Comparison of ENCODE assay signal across 8 cellular contexts in the genomic region with DNA sequence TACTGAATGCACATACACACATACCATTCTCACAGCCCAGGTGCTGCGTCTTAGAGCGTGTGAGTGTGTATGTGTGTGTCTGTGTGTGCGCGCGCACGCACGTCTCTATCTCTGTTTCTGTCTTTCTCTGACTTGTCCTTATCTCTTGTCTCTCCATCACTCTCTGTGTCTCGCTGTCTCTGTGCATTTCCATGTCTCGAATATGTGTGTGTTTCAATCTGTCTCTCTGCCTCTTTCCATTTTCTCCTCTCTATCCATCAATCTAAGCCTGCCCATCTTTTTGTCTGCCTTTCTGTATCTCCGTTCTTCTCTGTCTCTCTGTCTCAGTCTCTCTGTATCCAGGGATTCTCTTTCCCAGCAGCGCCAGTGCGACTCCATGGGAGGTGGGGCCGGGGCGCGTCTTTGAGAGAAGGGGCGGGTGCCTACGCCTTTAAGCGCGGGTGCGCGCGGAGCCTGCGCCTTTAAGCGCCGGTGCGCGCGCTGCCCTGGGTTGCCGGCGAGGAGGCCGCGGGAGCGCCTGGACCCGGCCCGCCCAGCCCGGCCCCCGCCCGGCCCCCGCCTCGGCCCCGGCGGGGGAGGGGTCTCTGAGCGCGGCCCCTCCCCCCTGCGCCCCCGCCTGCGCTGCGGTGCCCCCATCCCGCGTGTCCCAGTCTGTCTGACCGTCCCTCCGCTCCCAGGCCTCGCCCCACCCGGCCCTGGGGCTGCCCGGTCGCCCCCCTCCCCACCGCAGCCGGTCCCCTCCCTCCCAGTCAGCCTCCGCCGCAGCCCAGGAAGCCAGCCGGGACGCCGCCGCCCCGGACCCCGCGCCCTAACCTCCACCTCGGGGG. TPM values are rescaled to one million over a fixed set of nuclear protein-coding genes. Genes with fewer than 3 reads are reported as not detected.
DNase-seq lines count a peak whose midpoint lies in the region; ATAC-seq and TF ChIP-seq lines count a peak whose summit lies in the region.

A gene with protein sequence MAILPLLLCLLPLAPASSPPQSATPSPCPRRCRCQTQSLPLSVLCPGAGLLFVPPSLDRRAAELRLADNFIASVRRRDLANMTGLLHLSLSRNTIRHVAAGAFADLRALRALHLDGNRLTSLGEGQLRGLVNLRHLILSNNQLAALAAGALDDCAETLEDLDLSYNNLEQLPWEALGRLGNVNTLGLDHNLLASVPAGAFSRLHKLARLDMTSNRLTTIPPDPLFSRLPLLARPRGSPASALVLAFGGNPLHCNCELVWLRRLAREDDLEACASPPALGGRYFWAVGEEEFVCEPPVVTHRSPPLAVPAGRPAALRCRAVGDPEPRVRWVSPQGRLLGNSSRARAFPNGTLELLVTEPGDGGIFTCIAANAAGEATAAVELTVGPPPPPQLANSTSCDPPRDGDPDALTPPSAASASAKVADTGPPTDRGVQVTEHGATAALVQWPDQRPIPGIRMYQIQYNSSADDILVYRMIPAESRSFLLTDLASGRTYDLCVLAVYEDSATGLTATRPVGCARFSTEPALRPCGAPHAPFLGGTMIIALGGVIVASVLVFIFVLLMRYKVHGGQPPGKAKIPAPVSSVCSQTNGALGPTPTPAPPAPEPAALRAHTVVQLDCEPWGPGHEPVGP (plus strand): TSS at position 464 of the 827 bp plus-strand sequence. CDS start 3,052 bp downstream, outside the sequence.

- H3K9me3 Mint-ChIP-seq in activated CD8-positive, alpha-beta T cell treated with anti-CD3 and anti-CD28 coated beads for 36 hours: no peaks in the 10 kb centered on the region

- H3K36me3 Mint-ChIP-seq in activated CD8-positive, alpha-beta T cell treated with anti-CD3 and anti-CD28 coated beads for 36 hours (ENCODE audit: low read depth): no peaks in the 10 kb centered on the region

- H3K27ac Mint-ChIP-seq in activated CD8-positive, alpha-beta T cell treated with anti-CD3 and anti-CD28 coated beads for 36 hours: peak within 1 kb of the TSS; percentile 70

- DNase-seq in NCI-H1436 (lab: John Stamatoyannopoulos, UW) (peak; percentile 68), NCI-H1436 treated with DMSO at 0.1 percent for 48 hours (lab: John Stamatoyannopoulos, UW) (no peak), NCI-H510A treated with DMSO at 0.1 percent for 48 hours (lab: John Stamatoyannopoulos, UW) (peak; percentile 89), lung microvascular endothelial cell (ENCODE audit: low read depth in 2 of 2) (peak; percentile 69 to 75)
- peak; percentile 72 for DNase-seq in activated CD8-positive, alpha-beta T cell treated with anti-CD3 and anti-CD28 coated beads for 36 hours
- DNase-seq in effector CD8-positive, alpha-beta T cell (lab: John Stamatoyannopoulos, UW): peak; percentile 26
- peak; percentile 54 to 58 for DNase-seq in stimulated activated CD4-positive, alpha-beta T cell treated with anti-CD3 and anti-CD28 coated beads, Interleukin-4, amount 100 ng/mL, for 48 hours (ENCODE audit: low read depth in 2 of 2)

- no peaks in the 10 kb centered on the region for H3K27me3 Mint-ChIP-seq in activated CD8-positive, alpha-beta T cell treated with anti-CD3 and anti-CD28 coated beads for 36 hours

- CTCF ChIA-PET in activated CD8-positive, alpha-beta T cell treated with anti-CD3 and anti-CD28 coated beads for 36 hours (lab: Charles Lee): interaction anchor here (7.0 kb wide), 1 partner anchor 54 kb away, joined by 88 read pairs; no protein-coding TSS in a partner anchor

- H3K4me3 Mint-ChIP-seq in activated CD8-positive, alpha-beta T cell treated with anti-CD3 and anti-CD28 coated beads for 36 hours: peak within 1 kb of the TSS; percentile 78

- peak; percentile 7 for ATAC-seq in activated CD8-positive, alpha-beta T cell treated with anti-CD3 and anti-CD28 coated beads for 36 hours
- no peak for ATAC-seq in GM21737 (IDR thresholded peaks at IDR 0.05; ENCODE audit: unreplicated experiment)

- POLR2A ChIA-PET in activated CD8-positive, alpha-beta T cell treated with anti-CD3 and anti-CD28 coated beads for 36 hours (lab: Charles Lee): interaction anchor here (1.0 kb wide), 1 partner anchor 33 kb away, joined by 3 read pairs; no protein-coding TSS in a partner anchor

- intact Hi-C loops in activated CD8-positive, alpha-beta T cell treated with anti-CD3 and anti-CD28 coated beads for 36 hours (cut with micrococcal nuclease): loop anchor here (10.0 kb wide), 1 partner anchor 221 kb away; a partner anchor contains a TSS

- H3K4me1 Mint-ChIP-seq in activated CD8-positive, alpha-beta T cell treated with anti-CD3 and anti-CD28 coated beads for 36 hours (ENCODE audit: low read depth): peaks cover 27% of the 10 kb centered on the region

- TF ChIP-seq CTCF in activated CD8-positive, alpha-beta T cell treated with anti-CD3 and anti-CD28 coated beads for 36 hours (IDR thresholded peaks at IDR 0.05): no peak

RNA-seq across cellular contexts. Expression of the gene that starts here (rescaled TPM):
- total RNA-seq in activated CD8-positive, alpha-beta T cell treated with anti-CD3 and anti-CD28 coated beads for 36 hours: 1 to 10 TPM; 4.8 to 6.6 TPM
- total RNA-seq in lung microvascular endothelial cell: 1.3 and 2.0 TPM in 2 replicates
